ENCODE assay signal across 16 cellular contexts in genomic region chr16:83957296-83957855, GRCh38. TPM values are rescaled to one million over a fixed set of nuclear protein-coding genes. Genes with fewer than 3 reads are reported as not detected.
"Had no signal": no experiment of that assay in that cellular context is flagged by ENCODE, and none has a peak within 500 bp of the region (broad histone marks: within the 10 kb centered on the region; RNA-seq: fewer than 3 reads in every experiment).

No MANE protein-coding gene starts in this region.

- H3K4me3 ChIP-seq: MG63, Peyer's patch had no signal

- H3K9me3 ChIP-seq: MG63, Peyer's patch had no signal

- H3K27ac ChIP-seq: brain microvascular endothelial cell, VCaP had no signal

- H3K27me3 ChIP-seq: brain microvascular endothelial cell, MG63, Peyer's patch had no signal

- DNase-seq: NCI-H1048, NCI-H1436 treated with DMSO at 0.1 percent for 48 hours, NCI-H2029, SIG-M5 had no signal

- H3K36me3 ChIP-seq: MG63 had no signal

RNA-seq across cellular contexts. Expression of gene NECAB2, which starts 10.7 kb away (rescaled TPM):
- total RNA-seq: activated B cell treated with CpG ODN at 0.5 μM for 24 hours; activated CD4-positive, alpha-beta memory T cell treated with anti-CD3 and anti-CD28 coated beads for 36 hours; activated T-cell treated with anti-CD3 and anti-CD28 coated beads, Interleukin-2, amount 50 U/mL, for 4 hours; activated T-helper 1 cell treated with anti-CD3 and anti-CD28 coated beads, Interleukin-12 subunit alpha, Interleukin-12 subunit beta, Interleukin-2, Interleukin-4 antibody, amounts not matched to agents 30 ng/mL and 10 ng/mL and 1 ng/mL, durations not matched to agents 14 hours and 24 hours and 36 hours; SK-MEL-5; T-cell; T-helper 17 cell had no signal
- polyA plus RNA-seq: aorta had no signal
